In the genomic region with DNA sequence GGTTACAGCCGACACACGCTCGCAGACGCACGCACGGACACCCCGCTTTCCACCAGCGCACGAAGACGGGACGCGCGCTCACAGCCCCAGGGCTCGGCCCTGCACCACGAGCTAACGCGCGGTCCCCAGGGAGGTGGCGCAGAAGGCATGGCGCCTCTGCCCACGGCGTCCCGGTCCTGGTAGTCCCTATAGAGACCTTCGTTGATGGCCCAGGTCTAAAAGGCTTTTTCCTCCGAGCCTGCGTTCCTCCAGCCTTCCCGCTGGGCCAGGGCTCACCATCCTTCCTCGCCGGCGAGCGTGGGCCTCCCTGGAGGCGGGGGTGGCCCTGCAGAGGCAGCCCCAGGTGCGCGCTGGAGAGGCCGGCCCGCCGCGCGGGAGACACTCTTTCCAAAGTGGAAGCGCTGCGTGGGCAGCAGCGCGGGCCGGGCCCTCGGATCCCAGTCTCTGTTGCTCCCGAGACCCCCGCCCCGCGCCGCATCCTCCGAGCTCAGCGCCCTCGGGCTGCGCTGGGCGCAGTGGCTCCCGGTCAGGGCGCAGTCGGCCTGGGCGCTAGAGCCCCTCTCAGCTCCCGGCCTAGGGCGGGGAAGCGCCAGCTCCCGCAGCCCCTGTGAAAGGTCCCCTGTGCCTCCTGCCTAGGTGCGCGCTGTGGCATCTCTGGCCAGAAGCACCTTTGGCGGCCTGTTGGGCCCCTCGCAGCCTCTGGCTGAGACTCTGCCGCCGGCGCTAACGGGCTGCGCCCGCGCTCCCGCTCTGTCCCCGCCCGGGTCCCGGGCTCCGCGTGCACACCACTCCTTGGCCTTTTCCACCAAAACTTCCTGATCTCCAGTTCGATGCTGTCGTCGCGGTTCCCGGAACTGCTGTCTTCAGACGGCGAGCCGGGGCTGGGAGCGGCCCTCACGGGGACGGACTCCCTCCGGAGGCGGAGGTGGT, we compare ENCODE assay signal across 10 cellular contexts. TPM values are rescaled to one million over a fixed set of nuclear protein-coding genes. Genes with fewer than 3 reads are reported as not detected.
DNase-seq lines count a peak whose midpoint lies in the region; ATAC-seq and TF ChIP-seq lines count a peak whose summit lies in the region.
"Had no signal": no experiment of that assay in that cellular context is flagged by ENCODE, and none has a peak within 500 bp of the region (broad histone marks: within the 10 kb centered on the region; RNA-seq: fewer than 3 reads in every experiment).

No MANE protein-coding gene starts in this region.

- ATAC-seq in left colon = peak; percentile 39
- no peak for ATAC-seq in HG03025 (IDR thresholded peaks at IDR 0.05; ENCODE audit: low FRiP score, unreplicated experiment)
- ATAC-seq in HG03039 (IDR thresholded peaks at IDR 0.05; ENCODE audit: unreplicated experiment) = no peak

- intact Hi-C loops in left colon (cut with DNase I, micrococcal nuclease) = no loop called here

- peak; percentile 23 for DNase-seq in activated CD4-positive, alpha-beta T cell treated with anti-CD3 and anti-CD28 coated beads for 48 hours
- no peak for DNase-seq in activated CD4-positive, alpha-beta T cell treated with anti-CD3 and anti-CD28 coated beads, Interleukin-2, amount 50 U/mL, for 4 hours
- DNase-seq in left colon (no peak), NCI-H1930 (lab: John Stamatoyannopoulos, UW) (no peak)
- DNase-seq: foreskin melanocyte, NCI-H526 treated with DMSO at 0.1 percent for 48 hours had no signal

- peak overlapping the region; percentile 37 to 76 (median 64) for H3K4me3 Mint-ChIP-seq in brain
- peak overlapping the region; percentile 70 for H3K4me3 Mint-ChIP-seq in stimulated activated naive CD8-positive, alpha-beta T cell treated with anti-CD3 and anti-CD28 coated beads, Interleukin-15, Interleukin-2, amounts not matched to agents 100 ng/mL and 50 ng/mL, for 24 hours

- peaks cover 17 to 34% (median 28%) of the 10 kb centered on the region in 5 experiments for H3K9me3 Mint-ChIP-seq in brain
- no peaks in the 10 kb centered on the region for H3K9me3 Mint-ChIP-seq in stimulated activated naive CD8-positive, alpha-beta T cell treated with anti-CD3 and anti-CD28 coated beads, Interleukin-15, Interleukin-2, amounts not matched to agents 100 ng/mL and 50 ng/mL, for 24 hours

- no peaks in the 10 kb centered on the region for H3K4me1 Mint-ChIP-seq in brain
- H3K4me1 Mint-ChIP-seq in stimulated activated naive CD8-positive, alpha-beta T cell treated with anti-CD3 and anti-CD28 coated beads, Interleukin-15, Interleukin-2, amounts not matched to agents 100 ng/mL and 50 ng/mL, for 24 hours (ENCODE audit: low read depth) = peaks cover 4% of the 10 kb centered on the region

- H3K27ac Mint-ChIP-seq in brain = no peak overlapping the region
- H3K27ac Mint-ChIP-seq in stimulated activated naive CD8-positive, alpha-beta T cell treated with anti-CD3 and anti-CD28 coated beads, Interleukin-15, Interleukin-2, amounts not matched to agents 100 ng/mL and 50 ng/mL, for 24 hours = no peak overlapping the region

- peaks cover 13% of the 10 kb centered on the region for H3K36me3 Mint-ChIP-seq in brain
- no peaks in the 10 kb centered on the region for H3K36me3 Mint-ChIP-seq in stimulated activated naive CD8-positive, alpha-beta T cell treated with anti-CD3 and anti-CD28 coated beads, Interleukin-15, Interleukin-2, amounts not matched to agents 100 ng/mL and 50 ng/mL, for 24 hours (ENCODE audit: low read depth)

- H3K27me3 Mint-ChIP-seq in brain = peaks cover 27% of the 10 kb centered on the region
- peaks cover 38% of the 10 kb centered on the region for H3K27me3 Mint-ChIP-seq in stimulated activated naive CD8-positive, alpha-beta T cell treated with anti-CD3 and anti-CD28 coated beads, Interleukin-15, Interleukin-2, amounts not matched to agents 100 ng/mL and 50 ng/mL, for 24 hours

- TF ChIP-seq CTCF in brain (conservative IDR thresholded peaks at IDR 0.05) = no peak

RNA-seq across cellular contexts. Expression of gene FANCC, which starts 31.9 kb away (rescaled TPM):
- 31.7 TPM for polyA plus RNA-seq in brain (ENCODE audit: insufficient read depth, low read depth, low replicate concordance)
- 10 to 100 TPM; 12.7 to 13.8 TPM for total RNA-seq in left colon
